In genomic region chr1:26900001-26900814, GRCh38 we compare ENCODE assay signal across 8 cellular contexts. TPM values are rescaled to one million over a fixed set of nuclear protein-coding genes. Genes with fewer than 3 reads are reported as not detected.
DNase-seq lines count a peak whose midpoint lies in the region; ATAC-seq, FAIRE-seq and TF ChIP-seq lines count a peak whose summit lies in the region.

Gene GPATCH3, minus strand, starts transcription at chr1:26900467. Its CDS starts 25 bp downstream, at chr1:26900442.

- FAIRE-seq in A549 (lab: Jason Lieb, UNC) = no peak

- H3K9me3 ChIP-seq in A549 = no peaks in the 10 kb centered on the region

- TF ChIP-seq POLR2A in A549 (IDR thresholded peaks at IDR 0.05; ENCODE audit: low read length) = peak; percentile 81

- H3K4me3 ChIP-seq in A549 = peak within 1 kb of the TSS; percentile 91

- peak within 1 kb of the TSS; percentile 79 to 91 for H3K27ac ChIP-seq in A549

- H3K4me1 ChIP-seq in A549 = peaks cover 5% of the 10 kb centered on the region; the same call in 1 of the 3 replicates

- WGBS in A549 (ENCODE audit: missing lambda C conversion rate) = 2% methylated on average over 34 of the region's 50 CpGs

- CTCF ChIA-PET in A549 (lab: Yijun Ruan, JAX) = interaction anchor here (0.9 to 4.4 kb wide), 6 partner anchors 12 to 67 kb away, joined by 3 to 19 read pairs (median 4); no protein-coding TSS in a partner anchor

- POLR2A ChIA-PET in A549 (lab: Yijun Ruan, JAX) = interaction anchor here (0.5 to 1.8 kb wide), 6 partner anchors 10 to 94 kb away, joined by 3 to 14 read pairs (median 3); partner anchors contain the start of gene GPN2

- no peak for TF ChIP-seq RAD21 in A549 (conservative IDR thresholded peaks at IDR 0.05 in 1 of 2, IDR thresholded peaks at IDR 0.05 in 1 of 2)

- no peak for TF ChIP-seq EP300 in A549 (IDR thresholded peaks at IDR 0.05)

- ATAC-seq in A549 (peak; percentile 92 to 95), GM18867 (IDR thresholded peaks at IDR 0.05; ENCODE audit: unreplicated experiment) (peak; percentile 81), HG03521 (IDR thresholded peaks at IDR 0.05; ENCODE audit: unreplicated experiment) (peak; percentile 62)

- DNase-seq in A549 (ENCODE audit: low read depth in 1 of 2, low spot score in 1 of 2) (peak; percentile 86 to 91), NCI-H69 (lab: John Stamatoyannopoulos, UW) (peak; percentile 93), dermis blood vessel endothelial cell (peak; percentile 96), left kidney (ENCODE audit: low read depth, low spot score) (peak; percentile 98)
- peak; percentile 87 to 88 for DNase-seq in activated CD4-positive, alpha-beta T cell treated with anti-CD3 and anti-CD28 coated beads, Interleukin-2, amount 50 U/mL, for 4 hours
- peak; percentile 77 to 84 for DNase-seq in stimulated activated CD4-positive, alpha-beta T cell treated with anti-CD3 and anti-CD28 coated beads, Interleukin-1b, Interleukin-23, amount 100 ng/mL, for 4 hours (ENCODE audit: low read depth in 2 of 2)

- no peak for TF ChIP-seq CTCF in A549 (IDR thresholded peaks at IDR 0.05)

- H3K4me2 ChIP-seq in A549 = peak within 1 kb of the TSS; percentile 91

TF ChIP-seq in A549, 52 proteins besides CTCF, POLR2A, EP300 and RAD21:
- TF ChIP-seq PHF8 (IDR thresholded peaks at IDR 0.05; ENCODE audit: borderline replicate concordance, low read depth) (peak; percentile 76), REST (IDR thresholded peaks at IDR 0.05) (peak; percentile 91), KDM5A (IDR thresholded peaks at IDR 0.05) (peak; percentile 99), MAFK (IDR thresholded peaks at IDR 0.05; ENCODE audit: partially characterized antibody) (no peak), JUN (IDR thresholded peaks at IDR 0.05) (peak; percentile 37 to 64; a peak in 2 of 5 replicates), CEBPB (IDR thresholded peaks at IDR 0.05) (peak in 1 of 2 experiments; percentile 63; a peak in 1 of 4 replicates), USF2 (IDR thresholded peaks at IDR 0.05) (peak; percentile 80), SMC3 (IDR thresholded peaks at IDR 0.05) (no peak), HDAC2 (IDR thresholded peaks at IDR 0.05) (peak; percentile 88; the same call in 1 of the 2 replicates), TP53 (CRISPR knock-in tag; IDR thresholded peaks at IDR 0.05) (no peak), CHD2 (IDR thresholded peaks at IDR 0.05; ENCODE audit: low read length, partially characterized antibody) (peak; percentile 96), MAX (IDR thresholded peaks at IDR 0.05) (peak; percentile 45; the same call in 1 of the 2 replicates), BHLHE40 (IDR thresholded peaks at IDR 0.05; ENCODE audit: low read depth, low read length) (no peak), GATA3 (IDR thresholded peaks at IDR 0.05; ENCODE audit: borderline replicate concordance) (peak; percentile 73; the same call in 1 of the 2 replicates), BCL3 (IDR thresholded peaks at IDR 0.05) (0 out of 3 replicates have a peak, but pooled peaks have one; percentile 41)

RNA-seq across cellular contexts. Expression of gene GPATCH3, which starts in this region (rescaled TPM):
- 4.9 and 5.4 TPM in 2 replicates for polyA plus RNA-seq in A549 (2011; rRNA removed)
- 7.6 and 8.3 TPM in 2 replicates for polyA plus RNA-seq in A549 (2012; cell fraction: cytosol; rRNA removed)
- polyA plus RNA-seq in A549 (2012; cell fraction: nucleus; rRNA removed) = 12.4 and 13.1 TPM in 2 replicates
- 7.0 to 8.7 TPM (median 8.3 TPM) in 3 replicates for polyA plus RNA-seq in A549 (2017; fragmentation: RNase III; extraction: RNeasy Plus Mini Kit Qiagen cat#74134 plus additional on column Dnase treatment)
- 6.1 and 6.4 TPM in 2 replicates for polyA minus RNA-seq in A549 (2011; rRNA and poly(A)+ RNA removed)
- total RNA-seq in dermis blood vessel endothelial cell = 10.7 and 11.2 TPM in 2 replicates

Comparison
In these comparisons a context has a peak if more than half of its experiments do, and no peak if none do; other contexts are left out.
1. Peak in every context shown above with its lines: DNase-seq, ATAC-seq, H3K4me3 ChIP-seq and H3K27ac ChIP-seq.